In the genomic region with DNA sequence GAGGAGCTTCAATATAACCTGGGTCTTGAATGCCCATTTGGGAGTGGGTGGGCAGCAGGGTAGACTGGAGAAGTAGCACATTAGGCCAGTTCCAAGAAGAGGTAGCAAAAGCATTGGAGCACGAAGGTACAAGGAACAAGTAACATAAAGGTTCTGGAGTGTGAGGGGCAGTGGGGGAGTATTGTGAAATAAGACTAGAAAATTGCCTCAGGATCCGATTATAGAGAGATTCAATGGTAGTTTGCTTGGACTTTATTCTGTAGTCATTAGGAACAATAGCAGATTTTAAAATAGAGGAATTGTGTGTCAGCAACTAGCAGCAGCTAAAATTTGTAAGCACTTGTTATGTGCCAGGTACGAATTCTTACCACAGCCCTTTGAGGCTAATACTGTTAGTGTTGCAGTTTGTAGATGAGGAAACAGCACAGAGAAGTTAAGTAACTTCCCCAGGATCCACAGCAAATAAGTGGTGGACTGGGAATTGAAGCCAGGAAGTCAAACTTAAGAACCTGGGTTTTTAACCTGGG, we compare ENCODE assay signal across 2 cellular contexts.
A peak's percentile ranks its signal among the peaks of the same experiment; 100 is the strongest.
TF ChIP-seq lines count a peak whose summit lies in the region.

No MANE protein-coding gene starts in this region.

TF ChIP-seq in IMR-90, 13 proteins besides CTCF, POLR2A, EP300 and RAD21:
- TF ChIP-seq CEBPB (IDR thresholded peaks at IDR 0.05; ENCODE audit: low read depth, low read length) = peak; percentile 37; the same call in 1 of the 2 replicates
- TF ChIP-seq NFE2L2 (IDR thresholded peaks at IDR 0.05; ENCODE audit: low read depth, low read length) = no peak

TF ChIP-seq in H1, 55 proteins besides CTCF, POLR2A, EP300 and RAD21:
- no peak for TF ChIP-seq NANOG (IDR thresholded peaks at IDR 0.05; ENCODE audit: insufficient read depth, low read depth, low read length, poor library complexity, severe bottlenecking)
- peak; percentile 40; the same call in 1 of the 2 replicates for TF ChIP-seq CEBPB (IDR thresholded peaks at IDR 0.05; ENCODE audit: low read depth, low read length)
